Comparison of ENCODE assay signal across 12 cellular contexts in the genomic region with DNA sequence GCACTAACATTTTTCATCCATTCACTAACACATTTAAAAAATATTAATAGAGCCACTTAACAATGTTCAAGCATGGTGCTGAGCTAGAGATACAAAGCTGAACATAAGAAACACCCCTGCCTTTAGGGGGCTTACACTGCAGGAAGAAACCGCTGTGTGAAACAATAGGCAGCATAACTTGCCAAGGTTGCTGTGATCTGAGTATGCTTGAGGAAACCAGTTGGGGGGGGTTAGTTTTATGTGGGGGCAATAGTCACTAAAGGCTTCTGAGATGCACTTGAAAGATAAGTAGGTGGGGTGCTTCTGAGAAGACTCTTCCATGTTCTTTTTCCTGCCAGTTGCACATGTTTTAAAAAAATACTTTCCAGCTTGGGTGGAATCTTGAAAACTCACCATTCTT. TPM values are rescaled to one million over a fixed set of nuclear protein-coding genes. Genes with fewer than 3 reads are reported as not detected.
A peak's percentile ranks its signal among the peaks of the same experiment; 100 is the strongest.
DNase-seq lines count a peak whose midpoint lies in the region; ATAC-seq and TF ChIP-seq lines count a peak whose summit lies in the region.
"Had no signal": no experiment of that assay in that cellular context is flagged by ENCODE, and none has a peak within 500 bp of the region (broad histone marks: within the 10 kb centered on the region; RNA-seq: fewer than 3 reads in every experiment).

No MANE protein-coding gene starts in this region.

- H3K27me3 ChIP-seq in IMR-90 (ENCODE audit: control insufficient read depth, insufficient read depth, low read length) (no peaks in the 10 kb centered on the region), BE2C (no peaks in the 10 kb centered on the region)
- H3K27me3 ChIP-seq: body of pancreas had no signal

- ATAC-seq in IMR-90 (ENCODE audit: low read depth) (no peak), GM18870 (IDR thresholded peaks at IDR 0.05; ENCODE audit: unreplicated experiment) (no peak), omental fat pad (ENCODE audit: low FRiP score) (no peak)
- ATAC-seq in natural killer cell treated with Interleukin-12 subunit alpha and Interleukin-12 subunit beta and Interleukin-15 and Interleukin-18, amount 100 ng/mL, for 72 hours, result no peak
- ATAC-seq: body of pancreas, Panc1 had no signal

- no peak overlapping the region for H3K4ac ChIP-seq in IMR-90 (ENCODE audit: low read depth, low read length)

- H4K20me1 ChIP-seq in IMR-90 (ENCODE audit: insufficient read depth, low read length), result peaks cover 65% of the 10 kb centered on the region

- H2AK9ac ChIP-seq in IMR-90 (replicated peaks; ENCODE audit: low read depth, low read length, poor library complexity), result no peak overlapping the region

- H3K9me3 ChIP-seq in IMR-90 (ENCODE audit: control insufficient read depth, insufficient read depth, low read length) (no peaks in the 10 kb centered on the region), BE2C (no peaks in the 10 kb centered on the region)
- H3K9me3 ChIP-seq: body of pancreas had no signal

- peaks cover 5 to 48% of the 10 kb centered on the region in 2 experiments for H3K79me1 ChIP-seq in IMR-90 (ENCODE audit: low read depth in 1 of 2, low read length in 2 of 2)

- 100% methylated on average over 1 of the region's 1 CpG; no CpG with 5 or more reads in 1 of the 2 experiments for WGBS in IMR-90 (ENCODE audit: extremely low coverage in 2 of 2, insufficient read length in 1 of 2), 2 experiments

- peak overlapping the region; percentile 92 for H3K4me3 Mint-ChIP-seq in natural killer cell treated with Interleukin-12 subunit alpha and Interleukin-12 subunit beta and Interleukin-15 and Interleukin-18, amount 100 ng/mL, for 72 hours

- H3K56ac ChIP-seq in IMR-90 (ENCODE audit: extremely low read depth, insufficient read depth, low read length), result no peak overlapping the region

- H3K4me3 ChIP-seq in IMR-90 (ENCODE audit: insufficient read depth, low read depth, low read length) (no peak overlapping the region), astrocyte of the spinal cord (ENCODE audit: low read depth, low read length) (no peak overlapping the region), BE2C (ENCODE audit: low read depth, low read length) (no peak overlapping the region)
- H3K4me3 ChIP-seq: body of pancreas had no signal

- POLR2A ChIA-PET in IMR-90 (lab: Charles Lee; ENCODE audit: unreplicated experiment), result no interaction called here

- no peak overlapping the region for H3K9ac ChIP-seq in IMR-90 (ENCODE audit: low read depth, low read length)

- H2BK5ac ChIP-seq in IMR-90 (ENCODE audit: low read depth, low read length, poor library complexity, severe bottlenecking), result no peak overlapping the region

- no peak overlapping the region for H3K14ac ChIP-seq in IMR-90 (replicated peaks; ENCODE audit: low read depth, low read length)

- no peak overlapping the region for H4K5ac ChIP-seq in IMR-90 (ENCODE audit: low read depth, low read length)

- no peak overlapping the region for H3K18ac ChIP-seq in IMR-90 (ENCODE audit: low read depth, low read length)

- DNase-seq in SIG-M5 treated with dmso at 0.1 percent for 504 hours (lab: John Stamatoyannopoulos, UW; ENCODE audit: unreplicated experiment), result peak; percentile 6
- DNase-seq in SIG-M5 (lab: John Stamatoyannopoulos, UW), result no peak
- DNase-seq in IMR-90, result no peak
- no peak for DNase-seq in astrocyte of the spinal cord (ENCODE audit: low read depth, low spot score)
- no peak for DNase-seq in natural killer cell treated with Interleukin-12 subunit alpha and Interleukin-12 subunit beta and Interleukin-15 and Interleukin-18, amount 100 ng/mL, for 72 hours (ENCODE audit: low spot score)
- DNase-seq in BE2C, result no peak
- DNase-seq in omental fat pad (ENCODE audit: low spot score), result no peak
- DNase-seq: body of pancreas, NCI-H187 had no signal

- H2BK120ac ChIP-seq in IMR-90 (ENCODE audit: low read depth, low read length), result no peak overlapping the region

- no peak overlapping the region for H3K27ac ChIP-seq in IMR-90 (ENCODE audit: insufficient read depth, low read length)
- H3K27ac ChIP-seq: body of pancreas had no signal

- intact Hi-C loops in IMR-90 (cut with micrococcal nuclease), result no loop called here

- H3K4me1 ChIP-seq in IMR-90 (ENCODE audit: control insufficient read depth, insufficient read depth, low read length) (peaks cover 11% of the 10 kb centered on the region), BE2C (no peaks in the 10 kb centered on the region)

- no peak for TF ChIP-seq POLR2A in IMR-90 (IDR thresholded peaks at IDR 0.05; ENCODE audit: low read depth, low read length)

- dilution Hi-C loops in IMR-90 (cut with HindIII; ENCODE audit: low sequenced_read_pairs, unreplicated experiment), result no loop called here

- BruUV-seq in IMR-90 (replicated peaks; lab: Mats Ljungman, UMichigan), result no TSS peak

- peaks cover 62 to 70% of the 10 kb centered on the region in 2 donors for H3K4me1 Mint-ChIP-seq in natural killer cell treated with Interleukin-12 subunit alpha and Interleukin-12 subunit beta and Interleukin-15 and Interleukin-18, amount 100 ng/mL, for 72 hours (ENCODE audit: low read depth in 2 of 2)

- no peaks in the 10 kb centered on the region for H3K9me3 Mint-ChIP-seq in natural killer cell treated with Interleukin-12 subunit alpha and Interleukin-12 subunit beta and Interleukin-15 and Interleukin-18, amount 100 ng/mL, for 72 hours
- H3K9me3 Mint-ChIP-seq: memory B cell had no signal

- H3K23ac ChIP-seq in IMR-90 (ENCODE audit: low read depth, low read length), result peak overlapping the region; percentile 56

- no peak overlapping the region for H4K8ac ChIP-seq in IMR-90 (ENCODE audit: low read depth in 2 of 2, low read length in 2 of 2)

- H3K36me3 Mint-ChIP-seq in natural killer cell treated with Interleukin-12 subunit alpha and Interleukin-12 subunit beta and Interleukin-15 and Interleukin-18, amount 100 ng/mL, for 72 hours, result no peaks in the 10 kb centered on the region
- H3K36me3 Mint-ChIP-seq: memory B cell had no signal

- in situ Hi-C loops in IMR-90 (cut with MboI; ENCODE audit: low sequenced_read_pairs) (no loop called here), astrocyte of the spinal cord (cut with HindIII; ENCODE audit: low sequenced_read_pairs) (no loop called here)

- H4K91ac ChIP-seq in IMR-90 (ENCODE audit: insufficient read depth, low read depth, low read length), result no peak overlapping the region

- H3K27me3 Mint-ChIP-seq in natural killer cell treated with Interleukin-12 subunit alpha and Interleukin-12 subunit beta and Interleukin-15 and Interleukin-18, amount 100 ng/mL, for 72 hours, result no peaks in the 10 kb centered on the region
- H3K27me3 Mint-ChIP-seq: memory B cell had no signal

- TF ChIP-seq RAD21 in IMR-90 (IDR thresholded peaks at IDR 0.05; ENCODE audit: low read length), result no peak

- peak overlapping the region; percentile 12 to 40 for H3K27ac Mint-ChIP-seq in natural killer cell treated with Interleukin-12 subunit alpha and Interleukin-12 subunit beta and Interleukin-15 and Interleukin-18, amount 100 ng/mL, for 72 hours
- H3K27ac Mint-ChIP-seq: memory B cell had no signal

- H3K36me3 ChIP-seq in IMR-90 (ENCODE audit: control insufficient read depth, insufficient read depth, low read length) (no peaks in the 10 kb centered on the region), BE2C (peaks cover 5% of the 10 kb centered on the region)

- H2BK20ac ChIP-seq in IMR-90 (ENCODE audit: low read depth, low read length), result no peak overlapping the region

- H3K4me2 ChIP-seq in IMR-90 (ENCODE audit: low read depth, low read length), result no peak overlapping the region; the same call in 1 of the 2 replicates

- no peak for TF ChIP-seq CTCF in IMR-90 (conservative IDR thresholded peaks at IDR 0.05; ENCODE audit: low read depth, low read length)
- peak; percentile 10 for TF ChIP-seq CTCF in astrocyte of the spinal cord (IDR thresholded peaks at IDR 0.05; ENCODE audit: low read depth, low read length)
- no peak for TF ChIP-seq CTCF in BE2C (IDR thresholded peaks at IDR 0.05; ENCODE audit: low read depth, low read length)
- TF ChIP-seq CTCF in omental fat pad (IDR thresholded peaks at IDR 0.05), result no peak

- H3K9me1 ChIP-seq in IMR-90 (ENCODE audit: insufficient read depth, low read length), result peaks cover 9% of the 10 kb centered on the region

- no peak overlapping the region for H2AK5ac ChIP-seq in IMR-90 (ENCODE audit: low read depth, low read length)

- no peak overlapping the region for H2BK15ac ChIP-seq in IMR-90 (ENCODE audit: low read depth, low read length)

- CTCF ChIA-PET in IMR-90 (lab: Yijun Ruan, JAX), result interaction anchor here (0.7 kb wide), 1 partner anchor 115 kb away, joined by 3 read pairs; no protein-coding TSS in a partner anchor

- no peak overlapping the region for H2AFZ ChIP-seq in IMR-90 (replicated peaks; ENCODE audit: low read length, poor library complexity)

TF ChIP-seq in IMR-90, 13 proteins besides CTCF, POLR2A, EP300 and RAD21:
- no peak for TF ChIP-seq RCOR1 (IDR thresholded peaks at IDR 0.05; ENCODE audit: insufficient replicate concordance, low read length)

RNA-seq across cellular contexts. Expression of gene RBM17, which starts 2.8 kb away (rescaled TPM):
- total RNA-seq in IMR-90 (2012; rRNA removed), result 24.6 and 35.6 TPM in 2 replicates
- polyA plus RNA-seq in IMR-90 (2012; rRNA removed), result 42.9 and 56.7 TPM in 2 replicates
- 9.1 and 9.6 TPM in 2 replicates for polyA plus RNA-seq in IMR-90 (2012; cell fraction: cytosol; rRNA removed)
- polyA plus RNA-seq in IMR-90 (2012; cell fraction: nucleus; rRNA removed; ENCODE audit: low replicate concordance), result 38.8 and 95.6 TPM in 2 replicates
- total RNA-seq in natural killer cell treated with Interleukin-12 subunit alpha and Interleukin-12 subunit beta and Interleukin-15 and Interleukin-18, amount 100 ng/mL, for 72 hours, result 100 to 1,000 TPM; 195 to 294 TPM
- 128 TPM for polyA plus RNA-seq in BE2C (2012; ENCODE audit: insufficient read depth, insufficient read length, low read depth)
- total RNA-seq in omental fat pad, result 10 to 100 TPM; 58.2 to 97.9 (median 80.0) TPM

RNA-seq across cellular contexts. Expression of gene IL2RA, which starts 29.5 kb away (rescaled TPM):
- not detected in 2 replicates for total RNA-seq in IMR-90 (2012; rRNA removed)
- not detected in 2 replicates for polyA plus RNA-seq in IMR-90 (2012; rRNA removed)
- not detected in 2 replicates for polyA plus RNA-seq in IMR-90 (2012; cell fraction: cytosol; rRNA removed)
- polyA plus RNA-seq in IMR-90 (2012; cell fraction: nucleus; rRNA removed; ENCODE audit: low replicate concordance), result not detected in 2 replicates
- total RNA-seq in natural killer cell treated with Interleukin-12 subunit alpha and Interleukin-12 subunit beta and Interleukin-15 and Interleukin-18, amount 100 ng/mL, for 72 hours, result 1,000 to 10,000 TPM; 1,064 to 1,187 TPM
- polyA plus RNA-seq in BE2C (2012; ENCODE audit: insufficient read depth, insufficient read length, low read depth), result not detected
- total RNA-seq in omental fat pad, result 10 to 100 TPM in 1 of 4 donors, 1 to 10 TPM in 2, under 1 TPM in 1; 0.69 to 25.0 (median 7.1) TPM

Comparison
In these comparisons a context has a peak if more than half of its experiments do, and no peak if none do; other contexts are left out.
1. RNA of gene IL2RA, which starts 29.5 kb away (total RNA-seq): 1,064 to 1,187 TPM in natural killer cell treated with Interleukin-12 subunit alpha and Interleukin-12 subunit beta and Interleukin-15 and Interleukin-18, amount 100 ng/mL, for 72 hours; 0.69 to 25.0 TPM in omental fat pad and not detected in IMR-90; every median in the first group is over 10 times any median in the second.